8 cellular contexts compared by ENCODE assay signal in genomic region chr14:21269252-21270046, GRCh38. TPM values are rescaled to one million over a fixed set of nuclear protein-coding genes. Genes with fewer than 3 reads are reported as not detected.
A peak's percentile ranks its signal among the peaks of the same experiment; 100 is the strongest.
DNase-seq lines count a peak whose midpoint lies in the region; ATAC-seq and TF ChIP-seq lines count a peak whose summit lies in the region.

HNRNPC (minus strand) TSS chr14:21269442; CDS start chr14:21234193, 35,249 bp downstream.

- WGBS in heart left ventricle, 4 donors: 0% methylated on average over 42 to 49 of the region's 49 CpGs

- peaks cover 22% of the 10 kb centered on the region for H3K4me1 Mint-ChIP-seq in type B pancreatic cell (ENCODE audit: unreplicated experiment)

- peak in 1 of 2 donors; percentile 88 for TF ChIP-seq POLR2A in heart left ventricle (IDR thresholded peaks at IDR 0.05)

- H3K27ac Mint-ChIP-seq in type B pancreatic cell: peak within 1 kb of the TSS; percentile 99

- no peaks in the 10 kb centered on the region for H3K9me3 ChIP-seq in heart left ventricle

- intact Hi-C loops in T-helper 1 cell treated with Interleukin-12 subunit alpha and Interleukin-12 subunit beta and Interleukin-4 antibody, amounts not matched to agents 30 ng/mL and 1 ng/mL, for 36 hours (cut with micrococcal nuclease): loop anchor here (1.0 to 10.0 kb wide), 15 partner anchors 39 to 1649 kb away; partner anchors contain the start of genes APEX1, CHD8, LRP10 and METTL3
- intact Hi-C loops in heart left ventricle (cut with DNase I): loop anchor here in 8 of 10 donors (1.0 to 10.0 kb wide), 9 partner anchors 39 to 243 kb away; partner anchors contain the start of genes SUPT16H (in 5 of the 8), CHD8 (in 1 of the 8) and METTL3 (in 1 of the 8)

- peaks cover 4 to 51% (median 36%) of the 10 kb centered on the region in 12 donors for H3K4me1 ChIP-seq in heart left ventricle

- no peaks in the 10 kb centered on the region for H3K27me3 ChIP-seq in heart left ventricle

- DNase-seq in GM13976 (ENCODE audit: low spot score) (peak; percentile 96), NCI-H146 treated with DMSO at 0.1 percent for 48 hours (lab: John Stamatoyannopoulos, UW; ENCODE audit: unreplicated experiment) (peak; percentile 99), amniotic epithelial cell (ENCODE audit: low read depth) (peak; percentile 100), heart left ventricle (peak; percentile 100), pons (ENCODE audit: low spot score) (peak; percentile 100), type B pancreatic cell (ENCODE audit: extremely low spot score, unreplicated experiment) (peak; percentile 100)

- peak within 1 kb of the TSS; percentile 81 to 98 (median 94) for H3K27ac ChIP-seq in heart left ventricle

- H3K36me3 Mint-ChIP-seq in type B pancreatic cell: peaks cover 39% of the 10 kb centered on the region

- peaks cover 7% of the 10 kb centered on the region for H3K27me3 Mint-ChIP-seq in type B pancreatic cell

- TF ChIP-seq CTCF in GM13976 (IDR thresholded peaks at IDR 0.05; ENCODE audit: borderline replicate concordance, control extremely low read depth, extremely low read depth, insufficient read depth, missing control alignments): no peak
- no peak for TF ChIP-seq CTCF in heart left ventricle (IDR thresholded peaks at IDR 0.05)
- TF ChIP-seq CTCF in type B pancreatic cell (conservative IDR thresholded peaks at IDR 0.05): no peak

- H3K9me3 Mint-ChIP-seq in type B pancreatic cell: no peaks in the 10 kb centered on the region

- peaks cover 0 to 41% (median 23%) of the 10 kb centered on the region in 9 donors for H3K36me3 ChIP-seq in heart left ventricle

- in situ Hi-C loops in GM13976 (cut with MboI; ENCODE audit: low sequenced_read_pairs, unreplicated experiment): no loop called here

- H3K4me3 Mint-ChIP-seq in type B pancreatic cell: peak within 1 kb of the TSS; percentile 100

- H3K4me3 ChIP-seq in heart left ventricle: peak within 1 kb of the TSS; percentile 58 to 99 (median 82)

- ATAC-seq in HG02870 (IDR thresholded peaks at IDR 0.05; ENCODE audit: unreplicated experiment) (peak; percentile 92), heart left ventricle (peak; percentile 97 to 99 (median 98))

RNA-seq across cellular contexts. Expression of gene HNRNPC, which starts in this region (rescaled TPM):
- total RNA-seq in T-helper 1 cell treated with Interleukin-12 subunit alpha and Interleukin-12 subunit beta and Interleukin-4 antibody, amounts not matched to agents 30 ng/mL and 1 ng/mL, for 36 hours: 713 and 715 TPM in 2 replicates
- 100 to 1,000 TPM; 201 to 289 (median 249) TPM for total RNA-seq in heart left ventricle
- polyA plus RNA-seq in heart left ventricle: 100 to 1,000 TPM; 255 to 389 TPM
- total RNA-seq in type B pancreatic cell (ENCODE audit: low replicate concordance): 474 and 692 TPM in 2 replicates

Comparison
In these comparisons a context has a peak if more than half of its experiments do, and no peak if none do; other contexts are left out.
1. Peak in every context shown above with its lines: DNase-seq, ATAC-seq, H3K4me3 ChIP-seq and H3K27ac ChIP-seq.